ENCODE assay signal across 22 cellular contexts in genomic region chr12:131864469-131864868, GRCh38.
"Had no signal": no experiment of that assay in that cellular context is flagged by ENCODE, and none has a peak within 500 bp of the region (broad histone marks: within the 10 kb centered on the region; RNA-seq: fewer than 3 reads in every experiment).

No MANE protein-coding gene starts in this region.

- H3K9me3 ChIP-seq: esophagus squamous epithelium, gastroesophageal sphincter, pancreas, testis, transverse colon had no signal

- H3K9me3 Mint-ChIP-seq: naive B cell, nephron had no signal

- H3K27me3 ChIP-seq: dorsolateral prefrontal cortex, esophagus squamous epithelium, pancreas, testis, transverse colon had no signal

- H3K4me3 ChIP-seq: dorsolateral prefrontal cortex, esophagus squamous epithelium, gastroesophageal sphincter, lung, pancreas, testis, transverse colon had no signal

- H3K36me3 ChIP-seq: esophagus squamous epithelium, gastroesophageal sphincter, pancreas, transverse colon had no signal

- H3K36me3 Mint-ChIP-seq: naive B cell had no signal

- H3K27ac ChIP-seq: dorsolateral prefrontal cortex, esophagus squamous epithelium, gastroesophageal sphincter, pancreas, testis, transverse colon had no signal

- FAIRE-seq: endometrium, pancreas, small intestine had no signal

- H3K4me1 ChIP-seq: pancreas, testis had no signal

- H3K27ac Mint-ChIP-seq: naive B cell, nephron, progenitor cell of endocrine pancreas had no signal

- ATAC-seq: gastroesophageal sphincter; left colon; left ventricle myocardium superior; pancreas; right cardiac atrium; stimulated activated naive CD8-positive, alpha-beta T cell treated with anti-CD3 and anti-CD28 coated beads, Interleukin-15, Interleukin-2, amounts not matched to agents 100 U/mL and 50 U/mL, for 24 hours had no signal

- H3K4me3 Mint-ChIP-seq: naive B cell, nephron had no signal

- DNase-seq: cortex of kidney; effector memory CD4-positive, alpha-beta T cell; esophagus squamous epithelium; foreskin fibroblast; glutamatergic neuron; left colon; left ventricle myocardium superior; naive B cell; occipital lobe; pancreas; small intestine; stimulated activated CD4-positive, alpha-beta T cell treated with anti-CD3 and anti-CD28 coated beads, Interleukin-2, amount 100 ng/mL, for 48 hours; stimulated activated naive CD8-positive, alpha-beta T cell treated with anti-CD3 and anti-CD28 coated beads, Interleukin-15, Interleukin-2, amounts not matched to agents 100 U/mL and 50 U/mL, for 24 hours; testis; transverse colon had no signal
